ENCODE assay signal across 8 cellular contexts in genomic region chr17:74872313-74873035, GRCh38. TPM values are rescaled to one million over a fixed set of nuclear protein-coding genes. Genes with fewer than 3 reads are reported as not detected.
DNase-seq lines count a peak whose midpoint lies in the region; ATAC-seq and TF ChIP-seq lines count a peak whose summit lies in the region.

Gene FDXR, minus strand, starts transcription at chr17:74872994. Its CDS starts 50 bp downstream, at chr17:74872944.

- peak within 1 kb of the TSS; percentile 72 for H3K4me3 ChIP-seq in kidney epithelial cell (ENCODE audit: low read depth, low read length)
- H3K4me3 ChIP-seq in thoracic aorta = peak within 1 kb of the TSS; percentile 90

- TF ChIP-seq CTCF in 22Rv1 (IDR thresholded peaks at IDR 0.05) (no peak), kidney epithelial cell (IDR thresholded peaks at IDR 0.05; ENCODE audit: insufficient read depth, low read length, poor library complexity, severe bottlenecking) (no peak), thoracic aorta (IDR thresholded peaks at IDR 0.05) (no peak)

- H3K27me3 ChIP-seq in kidney epithelial cell (ENCODE audit: control insufficient read depth, insufficient read depth, low read length) = no peaks in the 10 kb centered on the region
- H3K27me3 ChIP-seq in thoracic aorta (replicated peaks; ENCODE audit: insufficient read depth) = no peaks in the 10 kb centered on the region

- no peaks in the 10 kb centered on the region for H3K9me3 Mint-ChIP-seq in activated naive CD4-positive, alpha-beta T cell treated with anti-CD3 and anti-CD28 coated beads, Interleukin-2, amount 50 U/mL, for 72 hours

- H3K27ac ChIP-seq in 22Rv1 = peak within 1 kb of the TSS; percentile 80
- H3K27ac ChIP-seq in thoracic aorta = peak within 1 kb of the TSS; percentile 93 to 94

- H3K36me3 ChIP-seq in kidney epithelial cell (ENCODE audit: control insufficient read depth, insufficient read depth, low read length) (no peaks in the 10 kb centered on the region), thoracic aorta (no peaks in the 10 kb centered on the region)

- H3K36me3 Mint-ChIP-seq in activated naive CD4-positive, alpha-beta T cell treated with anti-CD3 and anti-CD28 coated beads, Interleukin-2, amount 50 U/mL, for 72 hours = peaks cover 7 to 22% of the 10 kb centered on the region in 2 donors

- no peak for DNase-seq in activated naive CD4-positive, alpha-beta T cell treated with anti-CD3 and anti-CD28 coated beads, Interleukin-2, amount 50 U/mL, for 72 hours (ENCODE audit: low spot score in 2 of 2)
- DNase-seq in kidney epithelial cell (ENCODE audit: low read depth) (no peak), thoracic aorta (ENCODE audit: low spot score) (no peak), NCI-H510A treated with DMSO at 0.1 percent for 48 hours (lab: John Stamatoyannopoulos, UW) (no peak), DMS153 (lab: John Stamatoyannopoulos, UW) (no peak)

- no peaks in the 10 kb centered on the region for H3K9me3 ChIP-seq in thoracic aorta

- ATAC-seq in GM18868 (IDR thresholded peaks at IDR 0.05; ENCODE audit: unreplicated experiment) = peak; percentile 26
- peak; percentile 23 for ATAC-seq in HG03342 (IDR thresholded peaks at IDR 0.05; ENCODE audit: unreplicated experiment)
- ATAC-seq in activated naive CD4-positive, alpha-beta T cell treated with anti-CD3 and anti-CD28 coated beads, Interleukin-2, amount 50 U/mL, for 72 hours = peak; percentile 35 to 42
- ATAC-seq in thoracic aorta (ENCODE audit: insufficient number of reproducible peaks, low FRiP score, low read depth) = no peak

- H3K4me1 ChIP-seq in thoracic aorta (ENCODE audit: control insufficient read depth in 1 of 2, low read depth in 2 of 2) = peaks cover 9 to 15% of the 10 kb centered on the region in 2 donors

- peak within 1 kb of the TSS; percentile 88 to 96 for H3K27ac Mint-ChIP-seq in activated naive CD4-positive, alpha-beta T cell treated with anti-CD3 and anti-CD28 coated beads, Interleukin-2, amount 50 U/mL, for 72 hours

RNA-seq across cellular contexts. Expression of gene FDXR, which starts in this region (rescaled TPM):
- total RNA-seq in activated naive CD4-positive, alpha-beta T cell treated with anti-CD3 and anti-CD28 coated beads, Interleukin-2, amount 50 U/mL, for 72 hours = 10 to 100 TPM; 30.9 to 96.3 TPM
- total RNA-seq in kidney epithelial cell (34.0 and 45.0 TPM in 2 replicates), thoracic aorta (1 to 10 TPM; 4.4 to 9.7 TPM)
